In genomic region chr1:238458924-238459323, GRCh38 we compare ENCODE assay signal across 19 cellular contexts.
DNase-seq lines count a peak whose midpoint lies in the region; ATAC-seq, FAIRE-seq and TF ChIP-seq lines count a peak whose summit lies in the region.
"Had no signal": no experiment of that assay in that cellular context is flagged by ENCODE, and none has a peak within 500 bp of the region (broad histone marks: within the 10 kb centered on the region; RNA-seq: fewer than 3 reads in every experiment).

No MANE protein-coding gene starts in this region.

- peaks cover 1% of the 10 kb centered on the region for H3K9me3 Mint-ChIP-seq in activated naive CD4-positive, alpha-beta T cell treated with anti-CD3 and anti-CD28 coated beads for 36 hours

- H2AFZ ChIP-seq in H1 (ENCODE audit: low read length) (peak overlapping the region; percentile 91), mesenchymal stem cell (ENCODE audit: low read depth, low read length) (no peak overlapping the region)

- H3K4me3 ChIP-seq in H1 (ENCODE audit: extremely low read depth in 1 of 4, insufficient read depth in 2 of 4, low read depth in 3 of 4, low read length in 4 of 4) = no peak overlapping the region
- no peak overlapping the region for H3K4me3 ChIP-seq in mesenchymal stem cell (ENCODE audit: insufficient read depth in 1 of 2, low read depth in 1 of 2, low read length in 2 of 2)

- no peak overlapping the region for H2BK20ac ChIP-seq in H1 (ENCODE audit: low read length)

- no peaks in the 10 kb centered on the region for H3K23me2 ChIP-seq in H1 (ENCODE audit: low read depth, low read length)

- H3K4ac ChIP-seq in H1 (replicated peaks; ENCODE audit: insufficient read length, low read depth, low read length) (no peak overlapping the region), mesenchymal stem cell (ENCODE audit: low read depth in 1 of 2, low read length in 2 of 2) (no peak overlapping the region)

- no peak overlapping the region for H4K91ac ChIP-seq in H1 (replicated peaks; ENCODE audit: insufficient read length, low read length)
- no peak overlapping the region for H4K91ac ChIP-seq in mesenchymal stem cell (ENCODE audit: low read length)

- no peak overlapping the region for H3K18ac ChIP-seq in H1 (ENCODE audit: extremely low read depth, low read length)
- H3K18ac ChIP-seq in mesenchymal stem cell (ENCODE audit: low read depth in 1 of 2, low read length in 2 of 2) = no peak overlapping the region

- 50% methylated on average over 4 of the region's 4 CpGs; no CpG with 5 or more reads in 1 of the 2 experiments for WGBS in H1 (ENCODE audit: extremely low coverage in 1 of 2, insufficient coverage in 1 of 2, insufficient read length in 1 of 2, insufficient replicate concordance in 2 of 2, low coverage in 1 of 2, low lambda C conversion rate in 2 of 2, missing lambda C conversion rate in 1 of 2), 2 experiments
- 48% methylated on average over 4 of the region's 4 CpGs for WGBS in mesenchymal stem cell

- H2BK5ac ChIP-seq in H1 (ENCODE audit: low read depth, low read length) (no peak overlapping the region), mesenchymal stem cell (ENCODE audit: low read depth, low read length, poor library complexity, severe bottlenecking) (no peak overlapping the region)

- no peak overlapping the region for H3K14ac ChIP-seq in H1 (ENCODE audit: insufficient read length)
- H3K14ac ChIP-seq in mesenchymal stem cell (ENCODE audit: low read length in 2 of 2) = no peak overlapping the region

- POLR2A ChIA-PET in H1 (lab: Charles Lee; ENCODE audit: partially characterized antibody) = interaction anchor here (0.6 kb wide), 1 partner anchor 53 kb away, joined by 3 read pairs; no protein-coding TSS in a partner anchor

- intact Hi-C loops in activated naive CD4-positive, alpha-beta T cell treated with anti-CD3 and anti-CD28 coated beads for 36 hours (cut with micrococcal nuclease) = no loop called here

- no peak overlapping the region for H3K4me3 Mint-ChIP-seq in activated naive CD4-positive, alpha-beta T cell treated with anti-CD3 and anti-CD28 coated beads for 36 hours

- no peak for TF ChIP-seq CTCF in H1 (IDR thresholded peaks at IDR 0.05; ENCODE audit: control extremely low read depth in 1 of 3, insufficient read depth in 1 of 3, low read depth in 1 of 3, low read length in 3 of 3)

- H3K79me1 ChIP-seq in H1 (ENCODE audit: low read depth, low read length) (no peaks in the 10 kb centered on the region), mesenchymal stem cell (replicated peaks; ENCODE audit: low read length, poor library complexity, severe bottlenecking) (peaks cover 13% of the 10 kb centered on the region)

- ATAC-seq in HG03520 (IDR thresholded peaks at IDR 0.05; ENCODE audit: unreplicated experiment) (no peak), GM18868 (IDR thresholded peaks at IDR 0.05; ENCODE audit: unreplicated experiment) (no peak)

- no peak overlapping the region for H3K27ac ChIP-seq in H1 (ENCODE audit: low read depth, low read length)
- peak overlapping the region; percentile 4 for H3K27ac ChIP-seq in mesenchymal stem cell (ENCODE audit: low read length, poor library complexity, severe bottlenecking)
- H3K27ac ChIP-seq: 22Rv1, C4-2B had no signal

- H3K27me3 Mint-ChIP-seq in activated naive CD4-positive, alpha-beta T cell treated with anti-CD3 and anti-CD28 coated beads for 36 hours (ENCODE audit: low read depth) = no peaks in the 10 kb centered on the region

- H3K36me3 ChIP-seq in H1 (ENCODE audit: control insufficient read depth in 2 of 4, insufficient read depth in 4 of 4, low read length in 3 of 4) = no peaks in the 10 kb centered on the region
- H3K36me3 ChIP-seq in mesenchymal stem cell (ENCODE audit: control insufficient read depth in 1 of 2, insufficient read depth in 2 of 2, low read depth in 1 of 2, low read length in 2 of 2) = no peaks in the 10 kb centered on the region

- H3K23ac ChIP-seq in H1 (ENCODE audit: insufficient read length) (no peak overlapping the region), mesenchymal stem cell (ENCODE audit: low read length in 2 of 2) (no peak overlapping the region)

- no peak overlapping the region for H2BK15ac ChIP-seq in H1 (ENCODE audit: low read length)
- no peak overlapping the region for H2BK15ac ChIP-seq in mesenchymal stem cell (ENCODE audit: low read depth, poor library complexity, severe bottlenecking)

- H3K79me2 ChIP-seq in H1 (ENCODE audit: control insufficient read depth in 1 of 2, insufficient read depth in 2 of 2, low read length in 2 of 2) = no peaks in the 10 kb centered on the region

- H3K9ac ChIP-seq in H1 (replicated peaks in 1 of 4; ENCODE audit: extremely low read depth in 1 of 4, low read depth in 3 of 4, low read length in 3 of 4) = no peak overlapping the region
- no peak overlapping the region for H3K9ac ChIP-seq in mesenchymal stem cell (ENCODE audit: low read length)
- H3K9ac ChIP-seq: SK-N-SH had no signal

- H4K8ac ChIP-seq in H1 (ENCODE audit: extremely low read depth, insufficient read depth, low read length) (no peak overlapping the region), mesenchymal stem cell (ENCODE audit: low read length) (no peak overlapping the region)

- CTCF ChIA-PET in H1 (lab: Charles Lee; ENCODE audit: partially characterized antibody) = interaction anchor here (1.4 kb wide), 1 partner anchor 607 kb away, joined by 3 read pairs; no protein-coding TSS in a partner anchor
- CTCF ChIA-PET in activated naive CD4-positive, alpha-beta T cell treated with anti-CD3 and anti-CD28 coated beads for 36 hours (lab: Charles Lee) = no interaction called here

- H2AK5ac ChIP-seq in H1 (ENCODE audit: low read depth, low read length) (no peak overlapping the region), mesenchymal stem cell (ENCODE audit: low read length, severe bottlenecking) (peak overlapping the region; percentile 8)

- DNase-seq in NCI-H2081 (lab: John Stamatoyannopoulos, UW) (peak; percentile 17 to 55), NCI-H2081 treated with DMSO at 0.1 percent for 48 hours (lab: John Stamatoyannopoulos, UW) (no peak), H1 (ENCODE audit: low read depth in 1 of 2, low spot score in 2 of 2) (no peak), mesenchymal stem cell (no peak), GM03348 (ENCODE audit: low spot score) (no peak)
- DNase-seq in activated naive CD4-positive, alpha-beta T cell treated with anti-CD3 and anti-CD28 coated beads for 36 hours = no peak
- DNase-seq: AML-193; DND-41; GOT3; IMR-90; NCI-H1436 treated with DMSO at 0.1 percent for 48 hours; NCI-H748 treated with DMSO at 0.1 percent for 48 hours; NK-92 treated with Interleukin-12 subunit alpha and Interleukin-12 subunit beta, amount 100 ng/mL, for 24 hours; Right ventricle myocardium superior; SK-N-SH had no signal

- H2BK120ac ChIP-seq in H1 (replicated peaks; ENCODE audit: low read depth, low read length) (no peak overlapping the region), mesenchymal stem cell (ENCODE audit: low read depth, low read length) (no peak overlapping the region)

- H3K9me3 ChIP-seq in H1 (ENCODE audit: insufficient read depth in 2 of 2, low read depth in 1 of 2, low read length in 1 of 2) (no peaks in the 10 kb centered on the region; a peak in 1 of 4 replicates), mesenchymal stem cell (ENCODE audit: control insufficient read depth, low read length) (no peaks in the 10 kb centered on the region)
- H3K9me3 ChIP-seq: SK-N-SH had no signal

- H3K27me3 ChIP-seq in H1 (replicated peaks in 1 of 4; ENCODE audit: control insufficient read depth in 3 of 4, extremely low read depth in 1 of 4, insufficient read depth in 3 of 4, low read length in 3 of 4) (no peaks in the 10 kb centered on the region), mesenchymal stem cell (ENCODE audit: control insufficient read depth in 1 of 2, insufficient read depth in 1 of 2, low read length in 2 of 2) (no peaks in the 10 kb centered on the region)

- H2BK12ac ChIP-seq in H1 (ENCODE audit: low read depth, low read length) = no peak overlapping the region
- no peak overlapping the region for H2BK12ac ChIP-seq in mesenchymal stem cell (ENCODE audit: low read length in 2 of 2)

- H3K4me1 Mint-ChIP-seq in activated naive CD4-positive, alpha-beta T cell treated with anti-CD3 and anti-CD28 coated beads for 36 hours (ENCODE audit: low read depth) = no peaks in the 10 kb centered on the region

- no peak overlapping the region for H3K4me2 ChIP-seq in H1 (ENCODE audit: insufficient read depth in 1 of 2, low read depth in 2 of 2, low read length in 2 of 2)
- H3K4me2 ChIP-seq in mesenchymal stem cell (ENCODE audit: low read length, poor library complexity, severe bottlenecking) = no peak overlapping the region
- H3K4me2 ChIP-seq: SK-N-SH had no signal

- H3K56ac ChIP-seq in H1 (replicated peaks; ENCODE audit: insufficient read length, low read depth, low read length) = no peak overlapping the region

- H3K4me1 ChIP-seq in H1 (replicated peaks in 1 of 4; ENCODE audit: control insufficient read depth in 3 of 4, insufficient read depth in 4 of 4, low read length in 3 of 4) (peaks cover 0 to 3% (median 0%) of the 10 kb centered on the region in 4 experiments; a peak in 1 of 7 replicates), mesenchymal stem cell (ENCODE audit: control insufficient read depth, insufficient read depth, low read depth, low read length) (no peaks in the 10 kb centered on the region)

- TF ChIP-seq POLR2A in H1 (IDR thresholded peaks at IDR 0.05; ENCODE audit: control extremely low read depth in 1 of 2, low read depth in 2 of 2, low read length in 2 of 2) = no peak

- H4K5ac ChIP-seq in H1 (ENCODE audit: insufficient read length, low read depth, low read length) = peak overlapping the region; percentile 15

- no peaks in the 10 kb centered on the region for H4K20me1 ChIP-seq in H1 (replicated peaks in 1 of 2; ENCODE audit: control insufficient read depth in 1 of 2, insufficient read depth in 2 of 2, low read length in 2 of 2)

- no peak for FAIRE-seq in H1 (lab: Jason Lieb, UNC)

- TF ChIP-seq RAD21 in H1 (IDR thresholded peaks at IDR 0.05 in 1 of 2, conservative IDR thresholded peaks at IDR 0.05 in 1 of 2; ENCODE audit: low read depth in 2 of 2, low read length in 2 of 2) = no peak

- H3K36me3 Mint-ChIP-seq in activated naive CD4-positive, alpha-beta T cell treated with anti-CD3 and anti-CD28 coated beads for 36 hours (ENCODE audit: low read depth) = no peaks in the 10 kb centered on the region

- no peak overlapping the region for H3K27ac Mint-ChIP-seq in activated naive CD4-positive, alpha-beta T cell treated with anti-CD3 and anti-CD28 coated beads for 36 hours

- TF ChIP-seq EP300 in H1 (IDR thresholded peaks at IDR 0.05; ENCODE audit: borderline replicate concordance in 1 of 2, low read depth in 2 of 2, low read length in 2 of 2) = no peak

TF ChIP-seq in H1, 55 proteins besides CTCF, POLR2A, EP300 and RAD21:
- TF ChIP-seq POLR2AphosphoS5 (IDR thresholded peaks at IDR 0.05; ENCODE audit: low read depth, low read length) = no peak
- TF ChIP-seq CTBP2 (IDR thresholded peaks at IDR 0.05; ENCODE audit: borderline replicate concordance, insufficient read depth, insufficient read length, low read length) = no peak
- no peak for TF ChIP-seq ASH2L (IDR thresholded peaks at IDR 0.05; ENCODE audit: low read length)
- TF ChIP-seq RXRA (IDR thresholded peaks at IDR 0.05; ENCODE audit: insufficient read depth, low read depth, low read length) = no peak
- no peak for TF ChIP-seq MAFK (IDR thresholded peaks at IDR 0.05; ENCODE audit: low read depth, low read length)
- TF ChIP-seq SAP30 (IDR thresholded peaks at IDR 0.05; ENCODE audit: insufficient read depth, insufficient replicate concordance, low read length) = no peak

Comparison
In these comparisons a context has a peak if more than half of its experiments do, and no peak if none do; other contexts are left out.
1. DNase-seq: peak in NCI-H2081 (2 of 2); none in NCI-H2081 treated with DMSO at 0.1 percent for 48 hours (single experiment), H1 (0 of 2), mesenchymal stem cell (single experiment), activated naive CD4-positive, alpha-beta T cell treated with anti-CD3 and anti-CD28 coated beads for 36 hours (single experiment) and GM03348 (single experiment).